1 cellular context compared by ENCODE assay signal in genomic region chr16:85167589-85168537, GRCh38.
TF ChIP-seq lines count a peak whose summit lies in the region.

No MANE protein-coding gene starts in this region.

TF ChIP-seq in HepG2, 621 proteins besides CTCF, POLR2A, EP300 and RAD21 (continued from another document and continues in another):
- TF ChIP-seq ZNF687 (CRISPR knock-in tag; IDR thresholded peaks at IDR 0.05): peak; percentile 24; the same call in 1 of the 2 replicates
- TF ChIP-seq SRY (CRISPR knock-in tag; IDR thresholded peaks at IDR 0.05): peak; percentile 18; the same call in 1 of the 2 replicates
- TF ChIP-seq ZNF414 (CRISPR knock-in tag; IDR thresholded peaks at IDR 0.05): no peak
- TF ChIP-seq ZNF33A (CRISPR knock-in tag; IDR thresholded peaks at IDR 0.05; ENCODE audit: borderline replicate concordance): 0 out of 2 replicates have a peak, but pooled peaks have one; percentile 93
- TF ChIP-seq REST (IDR thresholded peaks at IDR 0.05; ENCODE audit: borderline replicate concordance in 1 of 2, low read depth in 1 of 2, low read length in 2 of 2): 0 out of 4 replicates have a peak, but pooled peaks of 1 of the 2 experiments have one; percentile 54
- TF ChIP-seq TBX3 (IDR thresholded peaks at IDR 0.05; ENCODE audit: borderline replicate concordance): no peak
- TF ChIP-seq MAX (IDR thresholded peaks at IDR 0.05): peak; percentile 12; the same call in 1 of the 2 replicates
- no peak for TF ChIP-seq HNRNPLL (IDR thresholded peaks at IDR 0.05; ENCODE audit: low read depth, low read length, poor library complexity, severe bottlenecking)
- peak; percentile 100 for TF ChIP-seq MAFF (IDR thresholded peaks at IDR 0.05; ENCODE audit: low read depth, low read length)
- TF ChIP-seq NCOA2 (CRISPR knock-in tag; IDR thresholded peaks at IDR 0.05): peak; percentile 77
- no peak; the same call in 1 of the 2 replicates for TF ChIP-seq THAP7 (CRISPR knock-in tag; IDR thresholded peaks at IDR 0.05)
- TF ChIP-seq ZNF724P (CRISPR knock-in tag; IDR thresholded peaks at IDR 0.05; ENCODE audit: borderline replicate concordance): 0 out of 2 replicates have a peak, but pooled peaks have one; percentile 41
- peak; percentile 100 for TF ChIP-seq MAFK (conservative IDR thresholded peaks at IDR 0.05 in 1 of 2, IDR thresholded peaks at IDR 0.05 in 1 of 2; ENCODE audit: low read length in 2 of 2)
- TF ChIP-seq ZNF83 (CRISPR knock-in tag; IDR thresholded peaks at IDR 0.05; ENCODE audit: borderline replicate concordance): no peak
- no peak for TF ChIP-seq MXD1 (CRISPR knock-in tag; IDR thresholded peaks at IDR 0.05)
- TF ChIP-seq ZNF609 (CRISPR knock-in tag; IDR thresholded peaks at IDR 0.05; ENCODE audit: borderline replicate concordance): peak; percentile 49
- peak; percentile 25; the same call in 1 of the 2 replicates for TF ChIP-seq RCOR2 (CRISPR knock-in tag; IDR thresholded peaks at IDR 0.05)
- 0 out of 2 replicates have a peak, but pooled peaks have one; percentile 14 for TF ChIP-seq PHF20 (CRISPR knock-in tag; IDR thresholded peaks at IDR 0.05)
- no peak; the same call in 1 of the 2 replicates for TF ChIP-seq ZNF335 (CRISPR knock-in tag; IDR thresholded peaks at IDR 0.05)
- 0 out of 2 replicates have a peak, but pooled peaks have one; percentile 27 for TF ChIP-seq ZNF589 (CRISPR knock-in tag; conservative IDR thresholded peaks at IDR 0.05)
- TF ChIP-seq REXO4 (CRISPR knock-in tag; IDR thresholded peaks at IDR 0.05; ENCODE audit: borderline replicate concordance): peak; percentile 30; the same call in 1 of the 2 replicates
- TF ChIP-seq PITX1 (CRISPR knock-in tag; IDR thresholded peaks at IDR 0.05): peak; percentile 77
- no peak for TF ChIP-seq ZNF124 (CRISPR knock-in tag; IDR thresholded peaks at IDR 0.05)
- TF ChIP-seq CHD2 (IDR thresholded peaks at IDR 0.05; ENCODE audit: low read depth, low read length): no peak
- no peak for TF ChIP-seq ATAD3A (CRISPR knock-in tag; IDR thresholded peaks at IDR 0.05)
- TF ChIP-seq TRAFD1 (CRISPR knock-in tag; IDR thresholded peaks at IDR 0.05; ENCODE audit: borderline replicate concordance): peak; percentile 86; the same call in 1 of the 2 replicates
- TF ChIP-seq KAT8 (CRISPR knock-in tag; IDR thresholded peaks at IDR 0.05): peak; percentile 63
- TF ChIP-seq ZBTB38 (CRISPR knock-in tag; IDR thresholded peaks at IDR 0.05): peak; percentile 1; the same call in 1 of the 2 replicates
- TF ChIP-seq E2F2 (CRISPR knock-in tag; IDR thresholded peaks at IDR 0.05; ENCODE audit: borderline replicate concordance): no peak
- TF ChIP-seq GFI1 (CRISPR knock-in tag; IDR thresholded peaks at IDR 0.05; ENCODE audit: borderline replicate concordance): peak; percentile 70; the same call in 1 of the 2 replicates
- TF ChIP-seq PBX2 (CRISPR knock-in tag; IDR thresholded peaks at IDR 0.05): no peak
- peak; percentile 51; the same call in 1 of the 2 replicates for TF ChIP-seq ZNF878 (CRISPR knock-in tag; IDR thresholded peaks at IDR 0.05)
- peak; percentile 63 for TF ChIP-seq FOSL2 (CRISPR knock-in tag; IDR thresholded peaks at IDR 0.05)
- TF ChIP-seq HOMEZ (CRISPR knock-in tag; IDR thresholded peaks at IDR 0.05; ENCODE audit: low read depth): peak; percentile 31; the same call in 1 of the 2 replicates
- peak; percentile 71; the same call in 1 of the 2 replicates for TF ChIP-seq ZFP82 (CRISPR knock-in tag; IDR thresholded peaks at IDR 0.05; ENCODE audit: borderline replicate concordance)
- no peak for TF ChIP-seq ZNF777 (CRISPR knock-in tag; IDR thresholded peaks at IDR 0.05)
